Comparison of ENCODE assay signal across 13 cellular contexts in genomic region chr16:17261197-17261858, GRCh38.
DNase-seq lines count a peak whose midpoint lies in the region; ATAC-seq and TF ChIP-seq lines count a peak whose summit lies in the region.
"Had no signal": no experiment of that assay in that cellular context is flagged by ENCODE, and none has a peak within 500 bp of the region (broad histone marks: within the 10 kb centered on the region; RNA-seq: fewer than 3 reads in every experiment).

No MANE protein-coding gene starts in this region.

- ATAC-seq in CD4-positive, alpha-beta T cell (ENCODE audit: poor library complexity): no peak
- peak; percentile 61 for ATAC-seq in left colon
- ATAC-seq in HG03025 (IDR thresholded peaks at IDR 0.05; ENCODE audit: low FRiP score, unreplicated experiment): no peak
- ATAC-seq in HG02642 (IDR thresholded peaks at IDR 0.05; ENCODE audit: poor library complexity, unreplicated experiment): no peak
- no peak for ATAC-seq in GM19328 (IDR thresholded peaks at IDR 0.05; ENCODE audit: unreplicated experiment)

- H3K27me3 Mint-ChIP-seq in CD4-positive, alpha-beta T cell: no peaks in the 10 kb centered on the region
- H3K27me3 Mint-ChIP-seq in T-helper 1 cell treated with Interleukin-12 subunit alpha and Interleukin-12 subunit beta and Interleukin-4 antibody, amounts not matched to agents 30 μg/mL and 1 μg/mL, for 36 hours (ENCODE audit: low read depth): no peaks in the 10 kb centered on the region

- peaks cover 28% of the 10 kb centered on the region for H3K36me3 Mint-ChIP-seq in CD4-positive, alpha-beta T cell (ENCODE audit: low read depth)
- peaks cover 9% of the 10 kb centered on the region for H3K36me3 Mint-ChIP-seq in T-helper 1 cell treated with Interleukin-12 subunit alpha and Interleukin-12 subunit beta and Interleukin-4 antibody, amounts not matched to agents 30 μg/mL and 1 μg/mL, for 36 hours (ENCODE audit: low read depth)

- H3K4me3 Mint-ChIP-seq in CD4-positive, alpha-beta T cell: no peak overlapping the region
- H3K4me3 Mint-ChIP-seq in T-helper 1 cell treated with Interleukin-12 subunit alpha and Interleukin-12 subunit beta and Interleukin-4 antibody, amounts not matched to agents 30 μg/mL and 1 μg/mL, for 36 hours: peak overlapping the region; percentile 1

- POLR2A ChIA-PET in CD4-positive, alpha-beta T cell (lab: Charles Lee): interaction anchor here (1.0 to 1.3 kb wide), 2 partner anchors 85 to 108 kb away, joined by 3 to 4 read pairs; no protein-coding TSS in a partner anchor

- H3K4me1 Mint-ChIP-seq in CD4-positive, alpha-beta T cell (ENCODE audit: low read depth): peaks cover 32% of the 10 kb centered on the region
- peaks cover 26% of the 10 kb centered on the region for H3K4me1 Mint-ChIP-seq in T-helper 1 cell treated with Interleukin-12 subunit alpha and Interleukin-12 subunit beta and Interleukin-4 antibody, amounts not matched to agents 30 μg/mL and 1 μg/mL, for 36 hours (ENCODE audit: low read depth)

- intact Hi-C loops in CD4-positive, alpha-beta T cell (cut with DNase I, micrococcal nuclease): no loop called here
- intact Hi-C loops in left colon (cut with DNase I, micrococcal nuclease): no loop called here

- CTCF ChIA-PET in CD4-positive, alpha-beta T cell (lab: Charles Lee): interaction anchor here (0.6 to 1.0 kb wide), 2 partner anchors 50 to 556 kb away, joined by 3 read pairs; no protein-coding TSS in a partner anchor

- H3K27ac Mint-ChIP-seq in CD4-positive, alpha-beta T cell: peak overlapping the region; percentile 16
- H3K27ac Mint-ChIP-seq in T-helper 1 cell treated with Interleukin-12 subunit alpha and Interleukin-12 subunit beta and Interleukin-4 antibody, amounts not matched to agents 30 μg/mL and 1 μg/mL, for 36 hours: peak overlapping the region; percentile 67

- H3K27ac ChIP-seq in CD4-positive, alpha-beta T cell (ENCODE audit: low read depth, low read length): no peak overlapping the region
- H3K27ac ChIP-seq: prostate gland, SK-N-MC, thoracic aorta had no signal

- no peaks in the 10 kb centered on the region for H3K9me3 ChIP-seq in CD4-positive, alpha-beta T cell (ENCODE audit: control insufficient read depth, low read length)
- H3K9me3 ChIP-seq: prostate gland, thoracic aorta had no signal

- no peaks in the 10 kb centered on the region for H3K27me3 ChIP-seq in CD4-positive, alpha-beta T cell (ENCODE audit: control insufficient read depth, insufficient read depth, low read length)

- H3K9me3 Mint-ChIP-seq in CD4-positive, alpha-beta T cell: no peaks in the 10 kb centered on the region
- no peaks in the 10 kb centered on the region for H3K9me3 Mint-ChIP-seq in T-helper 1 cell treated with Interleukin-12 subunit alpha and Interleukin-12 subunit beta and Interleukin-4 antibody, amounts not matched to agents 30 μg/mL and 1 μg/mL, for 36 hours

- DNase-seq in CD4-positive, alpha-beta T cell: no peak
- peak; percentile 35 for DNase-seq in GM10266 (ENCODE audit: extremely low spot score)
- peak; percentile 43 to 69 for DNase-seq in left colon
- DNase-seq: kidney glomerular epithelial cell, NCI-H2171, OCI-M1 had no signal

- TF ChIP-seq CTCF in CD4-positive, alpha-beta T cell (IDR thresholded peaks at IDR 0.05): no peak
- no peak for TF ChIP-seq CTCF in GM10266 (IDR thresholded peaks at IDR 0.05; ENCODE audit: control insufficient read depth, insufficient read depth, low read depth, missing control alignments)

Comparison
In these comparisons a context has a peak if more than half of its experiments do, and no peak if none do; other contexts are left out.
1. DNase-seq: peak in GM10266 (single experiment) and left colon (2 of 2); none in CD4-positive, alpha-beta T cell (0 of 10).